ENCODE assay signal across 1 cellular context in the genomic region with DNA sequence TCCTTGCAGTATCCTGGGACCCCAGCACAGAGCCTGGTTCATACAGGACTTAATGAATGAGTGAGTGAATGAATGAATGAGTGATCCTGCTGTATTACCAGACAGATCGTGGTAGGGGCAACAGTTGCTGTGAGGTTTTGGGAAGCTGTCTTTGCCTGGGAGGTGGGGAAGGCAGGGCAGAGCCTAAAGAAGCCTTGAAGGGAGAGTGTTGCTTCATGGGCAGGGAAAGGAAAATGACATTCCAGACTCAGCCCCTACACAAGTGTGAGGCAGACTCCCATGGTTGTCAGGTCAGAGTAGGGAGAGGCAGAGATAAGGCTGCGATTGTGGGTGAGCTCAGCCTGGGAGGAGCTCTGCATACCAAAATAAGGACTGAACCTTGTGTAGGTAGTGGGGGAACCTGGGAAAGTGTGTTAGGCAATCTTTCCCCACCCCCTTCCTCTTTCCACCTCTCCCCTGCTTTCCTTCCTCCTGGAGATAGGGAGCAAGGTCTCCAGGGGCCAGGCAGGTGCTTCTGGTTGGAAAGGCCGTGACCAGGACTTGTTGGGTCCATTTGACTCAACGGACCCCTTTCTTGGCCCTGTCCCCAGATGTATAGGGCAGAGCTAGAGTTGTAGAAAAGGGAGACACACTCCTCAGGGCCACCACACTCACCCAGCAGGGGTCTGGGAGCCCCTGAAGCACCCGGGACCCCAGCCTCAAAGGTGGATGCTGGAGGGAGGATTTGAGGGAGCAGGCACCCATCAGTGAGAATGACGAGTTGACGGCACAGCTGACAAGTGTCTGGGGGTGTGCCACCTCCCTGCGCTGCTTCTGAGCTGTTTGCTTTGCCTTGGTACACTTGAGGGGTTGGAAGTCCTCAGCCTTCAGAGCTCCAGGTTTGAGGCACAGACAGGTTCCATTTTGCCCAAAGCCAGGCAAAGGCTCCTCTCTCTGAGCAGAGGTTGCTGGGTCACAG.
TF ChIP-seq lines count a peak whose summit lies in the region.

No MANE protein-coding gene starts in this region.

TF ChIP-seq in HepG2, 621 proteins besides CTCF, POLR2A, EP300 and RAD21 (continued from another document and continues in another):
- TF ChIP-seq, protein P1, sequence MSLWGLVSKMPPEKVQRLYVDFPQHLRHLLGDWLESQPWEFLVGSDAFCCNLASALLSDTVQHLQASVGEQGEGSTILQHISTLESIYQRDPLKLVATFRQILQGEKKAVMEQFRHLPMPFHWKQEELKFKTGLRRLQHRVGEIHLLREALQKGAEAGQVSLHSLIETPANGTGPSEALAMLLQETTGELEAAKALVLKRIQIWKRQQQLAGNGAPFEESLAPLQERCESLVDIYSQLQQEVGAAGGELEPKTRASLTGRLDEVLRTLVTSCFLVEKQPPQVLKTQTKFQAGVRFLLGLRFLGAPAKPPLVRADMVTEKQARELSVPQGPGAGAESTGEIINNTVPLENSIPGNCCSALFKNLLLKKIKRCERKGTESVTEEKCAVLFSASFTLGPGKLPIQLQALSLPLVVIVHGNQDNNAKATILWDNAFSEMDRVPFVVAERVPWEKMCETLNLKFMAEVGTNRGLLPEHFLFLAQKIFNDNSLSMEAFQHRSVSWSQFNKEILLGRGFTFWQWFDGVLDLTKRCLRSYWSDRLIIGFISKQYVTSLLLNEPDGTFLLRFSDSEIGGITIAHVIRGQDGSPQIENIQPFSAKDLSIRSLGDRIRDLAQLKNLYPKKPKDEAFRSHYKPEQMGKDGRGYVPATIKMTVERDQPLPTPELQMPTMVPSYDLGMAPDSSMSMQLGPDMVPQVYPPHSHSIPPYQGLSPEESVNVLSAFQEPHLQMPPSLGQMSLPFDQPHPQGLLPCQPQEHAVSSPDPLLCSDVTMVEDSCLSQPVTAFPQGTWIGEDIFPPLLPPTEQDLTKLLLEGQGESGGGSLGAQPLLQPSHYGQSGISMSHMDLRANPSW (CRISPR knock-in tag; IDR thresholded peaks at IDR 0.05; ENCODE audit: borderline replicate concordance): peak; percentile 56; the same call in 1 of the 2 replicates
- no peak for TF ChIP-seq ZNF878 (CRISPR knock-in tag; IDR thresholded peaks at IDR 0.05)
- TF ChIP-seq RCOR2 (CRISPR knock-in tag; IDR thresholded peaks at IDR 0.05): peak; percentile 87
- peak; percentile 98 for TF ChIP-seq CEBPG (CRISPR knock-in tag; IDR thresholded peaks at IDR 0.05)
- 0 out of 2 replicates have a peak, but pooled peaks have one; percentile 55 for TF ChIP-seq ZSCAN9 (CRISPR knock-in tag; IDR thresholded peaks at IDR 0.05; ENCODE audit: borderline replicate concordance)
- TF ChIP-seq MYNN (CRISPR knock-in tag; IDR thresholded peaks at IDR 0.05; ENCODE audit: low read depth): no peak
- TF ChIP-seq JUNB (CRISPR knock-in tag; IDR thresholded peaks at IDR 0.05; ENCODE audit: borderline replicate concordance): no peak
- no peak for TF ChIP-seq ZNF670 (CRISPR knock-in tag; IDR thresholded peaks at IDR 0.05; ENCODE audit: borderline replicate concordance)
- TF ChIP-seq, protein P2, sequence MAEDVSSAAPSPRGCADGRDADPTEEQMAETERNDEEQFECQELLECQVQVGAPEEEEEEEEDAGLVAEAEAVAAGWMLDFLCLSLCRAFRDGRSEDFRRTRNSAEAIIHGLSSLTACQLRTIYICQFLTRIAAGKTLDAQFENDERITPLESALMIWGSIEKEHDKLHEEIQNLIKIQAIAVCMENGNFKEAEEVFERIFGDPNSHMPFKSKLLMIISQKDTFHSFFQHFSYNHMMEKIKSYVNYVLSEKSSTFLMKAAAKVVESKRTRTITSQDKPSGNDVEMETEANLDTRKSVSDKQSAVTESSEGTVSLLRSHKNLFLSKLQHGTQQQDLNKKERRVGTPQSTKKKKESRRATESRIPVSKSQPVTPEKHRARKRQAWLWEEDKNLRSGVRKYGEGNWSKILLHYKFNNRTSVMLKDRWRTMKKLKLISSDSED (CRISPR knock-in tag; IDR thresholded peaks at IDR 0.05): no peak
- TF ChIP-seq, protein P3, sequence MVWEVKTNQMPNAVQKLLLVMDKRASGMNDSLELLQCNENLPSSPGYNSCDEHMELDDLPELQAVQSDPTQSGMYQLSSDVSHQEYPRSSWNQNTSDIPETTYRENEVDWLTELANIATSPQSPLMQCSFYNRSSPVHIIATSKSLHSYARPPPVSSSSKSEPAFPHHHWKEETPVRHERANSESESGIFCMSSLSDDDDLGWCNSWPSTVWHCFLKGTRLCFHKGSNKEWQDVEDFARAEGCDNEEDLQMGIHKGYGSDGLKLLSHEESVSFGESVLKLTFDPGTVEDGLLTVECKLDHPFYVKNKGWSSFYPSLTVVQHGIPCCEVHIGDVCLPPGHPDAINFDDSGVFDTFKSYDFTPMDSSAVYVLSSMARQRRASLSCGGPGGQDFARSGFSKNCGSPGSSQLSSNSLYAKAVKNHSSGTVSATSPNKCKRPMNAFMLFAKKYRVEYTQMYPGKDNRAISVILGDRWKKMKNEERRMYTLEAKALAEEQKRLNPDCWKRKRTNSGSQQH (CRISPR knock-in tag; IDR thresholded peaks at IDR 0.05; ENCODE audit: low read depth): peak; percentile 71
- TF ChIP-seq REXO4 (CRISPR knock-in tag; IDR thresholded peaks at IDR 0.05; ENCODE audit: borderline replicate concordance): no peak
- peak; percentile 90; the same call in 1 of the 2 replicates for TF ChIP-seq SAFB2 (CRISPR knock-in tag; IDR thresholded peaks at IDR 0.05; ENCODE audit: borderline replicate concordance, low read depth)
- TF ChIP-seq, protein P4, sequence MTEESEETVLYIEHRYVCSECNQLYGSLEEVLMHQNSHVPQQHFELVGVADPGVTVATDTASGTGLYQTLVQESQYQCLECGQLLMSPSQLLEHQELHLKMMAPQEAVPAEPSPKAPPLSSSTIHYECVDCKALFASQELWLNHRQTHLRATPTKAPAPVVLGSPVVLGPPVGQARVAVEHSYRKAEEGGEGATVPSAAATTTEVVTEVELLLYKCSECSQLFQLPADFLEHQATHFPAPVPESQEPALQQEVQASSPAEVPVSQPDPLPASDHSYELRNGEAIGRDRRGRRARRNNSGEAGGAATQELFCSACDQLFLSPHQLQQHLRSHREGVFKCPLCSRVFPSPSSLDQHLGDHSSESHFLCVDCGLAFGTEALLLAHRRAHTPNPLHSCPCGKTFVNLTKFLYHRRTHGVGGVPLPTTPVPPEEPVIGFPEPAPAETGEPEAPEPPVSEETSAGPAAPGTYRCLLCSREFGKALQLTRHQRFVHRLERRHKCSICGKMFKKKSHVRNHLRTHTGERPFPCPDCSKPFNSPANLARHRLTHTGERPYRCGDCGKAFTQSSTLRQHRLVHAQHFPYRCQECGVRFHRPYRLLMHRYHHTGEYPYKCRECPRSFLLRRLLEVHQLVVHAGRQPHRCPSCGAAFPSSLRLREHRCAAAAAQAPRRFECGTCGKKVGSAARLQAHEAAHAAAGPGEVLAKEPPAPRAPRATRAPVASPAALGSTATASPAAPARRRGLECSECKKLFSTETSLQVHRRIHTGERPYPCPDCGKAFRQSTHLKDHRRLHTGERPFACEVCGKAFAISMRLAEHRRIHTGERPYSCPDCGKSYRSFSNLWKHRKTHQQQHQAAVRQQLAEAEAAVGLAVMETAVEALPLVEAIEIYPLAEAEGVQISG (CRISPR knock-in tag; IDR thresholded peaks at IDR 0.05): no peak; the same call in 1 of the 2 replicates
- peak; percentile 39; the same call in 1 of the 2 replicates for TF ChIP-seq ZNF558 (CRISPR knock-in tag; IDR thresholded peaks at IDR 0.05; ENCODE audit: borderline replicate concordance)
- TF ChIP-seq, protein P5, sequence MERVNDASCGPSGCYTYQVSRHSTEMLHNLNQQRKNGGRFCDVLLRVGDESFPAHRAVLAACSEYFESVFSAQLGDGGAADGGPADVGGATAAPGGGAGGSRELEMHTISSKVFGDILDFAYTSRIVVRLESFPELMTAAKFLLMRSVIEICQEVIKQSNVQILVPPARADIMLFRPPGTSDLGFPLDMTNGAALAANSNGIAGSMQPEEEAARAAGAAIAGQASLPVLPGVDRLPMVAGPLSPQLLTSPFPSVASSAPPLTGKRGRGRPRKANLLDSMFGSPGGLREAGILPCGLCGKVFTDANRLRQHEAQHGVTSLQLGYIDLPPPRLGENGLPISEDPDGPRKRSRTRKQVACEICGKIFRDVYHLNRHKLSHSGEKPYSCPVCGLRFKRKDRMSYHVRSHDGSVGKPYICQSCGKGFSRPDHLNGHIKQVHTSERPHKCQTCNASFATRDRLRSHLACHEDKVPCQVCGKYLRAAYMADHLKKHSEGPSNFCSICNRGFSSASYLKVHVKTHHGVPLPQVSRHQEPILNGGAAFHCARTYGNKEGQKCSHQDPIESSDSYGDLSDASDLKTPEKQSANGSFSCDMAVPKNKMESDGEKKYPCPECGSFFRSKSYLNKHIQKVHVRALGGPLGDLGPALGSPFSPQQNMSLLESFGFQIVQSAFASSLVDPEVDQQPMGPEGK (CRISPR knock-in tag; IDR thresholded peaks at IDR 0.05): peak; percentile 74
- TF ChIP-seq PHF5A (CRISPR knock-in tag; IDR thresholded peaks at IDR 0.05; ENCODE audit: low read depth, unreplicated experiment): peak; percentile 49
- peak; percentile 94 for TF ChIP-seq TEAD3 (CRISPR knock-in tag; optimal IDR thresholded peaks at IDR 0.05; ENCODE audit: borderline replicate concordance)
- no peak for TF ChIP-seq MBNL3 (CRISPR knock-in tag; conservative IDR thresholded peaks at IDR 0.05)
- peak; percentile 20; the same call in 1 of the 2 replicates for TF ChIP-seq STAG1 (CRISPR knock-in tag; IDR thresholded peaks at IDR 0.05)
- TF ChIP-seq ARNT2 (CRISPR knock-in tag; IDR thresholded peaks at IDR 0.05; ENCODE audit: low read depth): peak; percentile 73; the same call in 1 of the 2 replicates
- no peak for TF ChIP-seq MXI1 (IDR thresholded peaks at IDR 0.05; ENCODE audit: borderline replicate concordance, low read depth, low read length)
- TF ChIP-seq, protein P6, sequence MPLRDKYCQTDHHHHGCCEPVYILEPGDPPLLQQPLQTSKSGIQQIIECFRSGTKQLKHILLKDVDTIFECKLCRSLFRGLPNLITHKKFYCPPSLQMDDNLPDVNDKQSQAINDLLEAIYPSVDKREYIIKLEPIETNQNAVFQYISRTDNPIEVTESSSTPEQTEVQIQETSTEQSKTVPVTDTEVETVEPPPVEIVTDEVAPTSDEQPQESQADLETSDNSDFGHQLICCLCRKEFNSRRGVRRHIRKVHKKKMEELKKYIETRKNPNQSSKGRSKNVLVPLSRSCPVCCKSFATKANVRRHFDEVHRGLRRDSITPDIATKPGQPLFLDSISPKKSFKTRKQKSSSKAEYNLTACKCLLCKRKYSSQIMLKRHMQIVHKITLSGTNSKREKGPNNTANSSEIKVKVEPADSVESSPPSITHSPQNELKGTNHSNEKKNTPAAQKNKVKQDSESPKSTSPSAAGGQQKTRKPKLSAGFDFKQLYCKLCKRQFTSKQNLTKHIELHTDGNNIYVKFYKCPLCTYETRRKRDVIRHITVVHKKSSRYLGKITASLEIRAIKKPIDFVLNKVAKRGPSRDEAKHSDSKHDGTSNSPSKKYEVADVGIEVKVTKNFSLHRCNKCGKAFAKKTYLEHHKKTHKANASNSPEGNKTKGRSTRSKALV (CRISPR knock-in tag; IDR thresholded peaks at IDR 0.05): no peak
- TF ChIP-seq, protein P7, sequence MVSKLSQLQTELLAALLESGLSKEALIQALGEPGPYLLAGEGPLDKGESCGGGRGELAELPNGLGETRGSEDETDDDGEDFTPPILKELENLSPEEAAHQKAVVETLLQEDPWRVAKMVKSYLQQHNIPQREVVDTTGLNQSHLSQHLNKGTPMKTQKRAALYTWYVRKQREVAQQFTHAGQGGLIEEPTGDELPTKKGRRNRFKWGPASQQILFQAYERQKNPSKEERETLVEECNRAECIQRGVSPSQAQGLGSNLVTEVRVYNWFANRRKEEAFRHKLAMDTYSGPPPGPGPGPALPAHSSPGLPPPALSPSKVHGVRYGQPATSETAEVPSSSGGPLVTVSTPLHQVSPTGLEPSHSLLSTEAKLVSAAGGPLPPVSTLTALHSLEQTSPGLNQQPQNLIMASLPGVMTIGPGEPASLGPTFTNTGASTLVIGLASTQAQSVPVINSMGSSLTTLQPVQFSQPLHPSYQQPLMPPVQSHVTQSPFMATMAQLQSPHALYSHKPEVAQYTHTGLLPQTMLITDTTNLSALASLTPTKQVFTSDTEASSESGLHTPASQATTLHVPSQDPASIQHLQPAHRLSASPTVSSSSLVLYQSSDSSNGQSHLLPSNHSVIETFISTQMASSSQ (IDR thresholded peaks at IDR 0.05; ENCODE audit: low read depth): no peak
- TF ChIP-seq, protein P7 (CRISPR knock-in tag; IDR thresholded peaks at IDR 0.05; ENCODE audit: borderline replicate concordance): peak; percentile 76; the same call in 1 of the 2 replicates
- TF ChIP-seq, protein P8, sequence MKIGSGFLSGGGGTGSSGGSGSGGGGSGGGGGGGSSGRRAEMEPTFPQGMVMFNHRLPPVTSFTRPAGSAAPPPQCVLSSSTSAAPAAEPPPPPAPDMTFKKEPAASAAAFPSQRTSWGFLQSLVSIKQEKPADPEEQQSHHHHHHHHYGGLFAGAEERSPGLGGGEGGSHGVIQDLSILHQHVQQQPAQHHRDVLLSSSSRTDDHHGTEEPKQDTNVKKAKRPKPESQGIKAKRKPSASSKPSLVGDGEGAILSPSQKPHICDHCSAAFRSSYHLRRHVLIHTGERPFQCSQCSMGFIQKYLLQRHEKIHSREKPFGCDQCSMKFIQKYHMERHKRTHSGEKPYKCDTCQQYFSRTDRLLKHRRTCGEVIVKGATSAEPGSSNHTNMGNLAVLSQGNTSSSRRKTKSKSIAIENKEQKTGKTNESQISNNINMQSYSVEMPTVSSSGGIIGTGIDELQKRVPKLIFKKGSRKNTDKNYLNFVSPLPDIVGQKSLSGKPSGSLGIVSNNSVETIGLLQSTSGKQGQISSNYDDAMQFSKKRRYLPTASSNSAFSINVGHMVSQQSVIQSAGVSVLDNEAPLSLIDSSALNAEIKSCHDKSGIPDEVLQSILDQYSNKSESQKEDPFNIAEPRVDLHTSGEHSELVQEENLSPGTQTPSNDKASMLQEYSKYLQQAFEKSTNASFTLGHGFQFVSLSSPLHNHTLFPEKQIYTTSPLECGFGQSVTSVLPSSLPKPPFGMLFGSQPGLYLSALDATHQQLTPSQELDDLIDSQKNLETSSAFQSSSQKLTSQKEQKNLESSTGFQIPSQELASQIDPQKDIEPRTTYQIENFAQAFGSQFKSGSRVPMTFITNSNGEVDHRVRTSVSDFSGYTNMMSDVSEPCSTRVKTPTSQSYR (CRISPR knock-in tag; IDR thresholded peaks at IDR 0.05; ENCODE audit: borderline replicate concordance): peak; percentile 89
- TF ChIP-seq ZNF382 (CRISPR knock-in tag; IDR thresholded peaks at IDR 0.05; ENCODE audit: borderline replicate concordance): no peak
- no peak for TF ChIP-seq ZNF17 (CRISPR knock-in tag; IDR thresholded peaks at IDR 0.05)
- TF ChIP-seq ZZZ3 (CRISPR knock-in tag; IDR thresholded peaks at IDR 0.05; ENCODE audit: borderline replicate concordance): no peak
- TF ChIP-seq MTA3 (CRISPR knock-in tag; IDR thresholded peaks at IDR 0.05): no peak
